ENCODE assay signal across 8 cellular contexts in genomic region chr1:39574646-39575045, GRCh38. TPM values are rescaled to one million over a fixed set of nuclear protein-coding genes. Genes with fewer than 3 reads are reported as not detected.
DNase-seq lines count a peak whose midpoint lies in the region; ATAC-seq, FAIRE-seq and TF ChIP-seq lines count a peak whose summit lies in the region.

No MANE protein-coding gene starts in this region.

- H3K4me3 ChIP-seq in DND-41 (ENCODE audit: low read depth in 1 of 2, low read length in 2 of 2), result peak overlapping the region; percentile 79 to 97; a peak in 3 of 4 replicates
- peak overlapping the region; percentile 79 to 82 for H3K4me3 ChIP-seq in cardiac fibroblast (replicated peaks in 1 of 2; ENCODE audit: low read depth in 2 of 2, low read length in 2 of 2)
- H3K4me3 ChIP-seq in lung, result peak overlapping the region; percentile 78

- no peak overlapping the region for H2AFZ ChIP-seq in DND-41 (ENCODE audit: low read depth, low read length)

- H3K27me3 ChIP-seq in DND-41 (ENCODE audit: insufficient read depth, low read length, poor library complexity) (no peaks in the 10 kb centered on the region), lung (ENCODE audit: control insufficient read depth, insufficient read depth) (no peaks in the 10 kb centered on the region)

- FAIRE-seq in urothelium cell line (lab: Jason Lieb, UNC), result no peak

- no peaks in the 10 kb centered on the region for H3K9me3 ChIP-seq in DND-41 (ENCODE audit: insufficient read depth, low read length, severe bottlenecking)
- H3K9me3 ChIP-seq in lung (ENCODE audit: control insufficient read depth in 2 of 2, insufficient read depth in 1 of 2, low read length in 1 of 2), result no peaks in the 10 kb centered on the region

- H4K20me1 ChIP-seq in DND-41 (ENCODE audit: insufficient read depth, low read length), result peaks cover 59% of the 10 kb centered on the region

- H3K36me3 ChIP-seq in DND-41 (ENCODE audit: insufficient read depth, low read length) (peaks cover 61% of the 10 kb centered on the region), lung (ENCODE audit: control insufficient read depth in 2 of 2, insufficient read depth in 2 of 2, low read length in 2 of 2) (peaks cover 17 to 22% of the 10 kb centered on the region in 2 donors)

- peak overlapping the region; percentile 81 for H3K27ac ChIP-seq in DND-41 (ENCODE audit: low read length)
- peak overlapping the region in 1 of 2 donors; percentile 80 for H3K27ac ChIP-seq in lung (ENCODE audit: low read depth in 1 of 2, low read length in 1 of 2)

- DNase-seq in DND-41, result no peak
- DNase-seq in NCI-H2107 (lab: John Stamatoyannopoulos, UW), result peak; percentile 98
- DNase-seq in cardiac fibroblast (ENCODE audit: low read depth in 2 of 2), result peak; percentile 20
- DNase-seq in lung (ENCODE audit: low spot score), result no peak
- peak; percentile 35 for DNase-seq in urothelium cell line (ENCODE audit: low spot score)
- DNase-seq in NCI-H128 (lab: John Stamatoyannopoulos, UW; ENCODE audit: unreplicated experiment), result no peak
- no peak for DNase-seq in SKM-1 (lab: John Stamatoyannopoulos, UW; ENCODE audit: unreplicated experiment)

- 35 to 39% methylated on average over 5 of the region's 5 CpGs for WGBS in lung, 2 donors

- H3K9ac ChIP-seq in DND-41 (ENCODE audit: low read depth, low read length), result peak overlapping the region; percentile 93

- peak overlapping the region; percentile 88 for H3K4me2 ChIP-seq in DND-41 (ENCODE audit: insufficient read depth, low read length)

- peaks cover 64% of the 10 kb centered on the region for H3K79me2 ChIP-seq in DND-41 (ENCODE audit: insufficient read depth, low read length)

- no peak for ATAC-seq in DND-41 (ENCODE audit: insufficient read depth, low read depth)
- no peak for ATAC-seq in lung (ENCODE audit: insufficient read depth, low FRiP score)
- ATAC-seq in HG03378 (IDR thresholded peaks at IDR 0.05; ENCODE audit: unreplicated experiment), result no peak

- TF ChIP-seq CTCF in DND-41 (IDR thresholded peaks at IDR 0.05; ENCODE audit: borderline replicate concordance, extremely low read depth, low read length, poor library complexity, severe bottlenecking) (no peak), cardiac fibroblast (IDR thresholded peaks at IDR 0.05; ENCODE audit: low read depth, low read length) (no peak), lung (IDR thresholded peaks at IDR 0.05; ENCODE audit: control extremely low read depth, extremely low read depth) (no peak)

- H3K4me1 ChIP-seq in DND-41 (ENCODE audit: insufficient read depth, low read length), result peaks cover 49% of the 10 kb centered on the region
- H3K4me1 ChIP-seq in lung (ENCODE audit: control insufficient read depth in 2 of 2, insufficient read depth in 2 of 2, low read length in 2 of 2), result peaks cover 0 to 13% of the 10 kb centered on the region in 2 donors

RNA-seq across cellular contexts. Expression of gene PABPC4, which starts 1.9 kb away (rescaled TPM):
- 100 to 1,000 TPM; 127 to 245 TPM for total RNA-seq in lung
- polyA plus RNA-seq in lung, result 100 to 1,000 TPM; 104 to 165 TPM

Comparison
In these comparisons a context has a peak if more than half of its experiments do, and no peak if none do; other contexts are left out.
1. DNase-seq: peak in NCI-H2107 (single experiment), cardiac fibroblast (2 of 2) and urothelium cell line (single experiment); none in DND-41 (single experiment), lung (single experiment), NCI-H128 (single experiment) and SKM-1 (single experiment).
2. Peak in every context shown above with its lines, with median percentiles within 50 percentile points of each other: H3K4me3 ChIP-seq.